Comparison of ENCODE assay signal across 8 cellular contexts in the genomic region with DNA sequence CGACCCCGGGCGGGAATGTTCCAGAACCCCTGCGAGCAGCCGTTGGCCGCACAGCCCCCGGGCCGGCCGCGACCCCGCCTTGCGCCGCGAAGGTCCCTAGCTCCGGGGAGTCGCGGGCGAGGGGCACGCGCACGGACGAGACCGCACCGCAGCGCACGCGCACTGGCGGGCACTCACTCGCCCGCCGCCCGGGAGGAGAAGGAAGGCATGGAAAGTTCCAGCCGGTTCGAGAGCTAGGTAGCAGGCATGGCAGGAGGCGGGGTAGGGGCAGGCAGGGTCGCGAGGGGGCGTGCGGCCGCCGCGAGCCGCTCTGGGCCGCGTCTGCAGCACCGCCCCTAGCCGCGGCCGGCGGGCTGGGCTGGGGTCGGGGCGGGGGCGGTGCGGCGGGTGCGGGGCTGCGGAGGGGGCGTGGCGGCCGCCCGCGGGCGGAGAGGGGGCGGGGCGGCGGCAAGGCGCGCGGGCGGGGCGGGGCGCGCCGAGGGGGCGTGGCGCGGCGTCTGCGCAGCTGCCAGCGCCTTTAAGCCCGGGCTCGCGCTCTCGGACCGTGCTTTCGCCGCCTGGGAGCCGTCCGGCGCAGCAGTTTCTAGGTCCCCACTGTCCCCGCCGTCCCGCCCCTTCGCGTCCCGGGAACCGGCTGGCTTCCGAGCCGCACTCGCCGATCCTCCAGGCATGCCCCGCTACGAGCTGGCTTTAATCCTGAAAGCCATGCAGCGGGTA. TPM values are rescaled to one million over a fixed set of nuclear protein-coding genes. Genes with fewer than 3 reads are reported as not detected.
A peak's percentile ranks its signal among the peaks of the same experiment; 100 is the strongest.
DNase-seq lines count a peak whose midpoint lies in the region; ATAC-seq, FAIRE-seq and TF ChIP-seq lines count a peak whose summit lies in the region.

MRPS6 (plus strand) TSS at position 547 of the 717 bp plus-strand sequence; CDS start at position 670, 123 bp downstream.
SLC5A3 (plus strand) TSS at position 547 of the 717 bp plus-strand sequence. CDS start 21,621 bp downstream, outside the sequence.

- H3K4me3 ChIP-seq in AG04450 (ENCODE audit: low read depth, low read length) (peak within 1 kb of the TSS; percentile 86), keratinocyte (ENCODE audit: control insufficient read depth in 2 of 3, extremely low read depth in 1 of 3, insufficient read depth in 2 of 3, low read depth in 1 of 3, low read length in 3 of 3) (peak within 1 kb of the TSS; percentile 79 to 95 (median 94))

- peak; percentile 51 for DNase-seq in AG04450 (ENCODE audit: low read depth, low spot score)
- DNase-seq in NCI-H2227 (lab: John Stamatoyannopoulos, UW; ENCODE audit: unreplicated experiment), result peak; percentile 93
- peak; percentile 71 for DNase-seq in cerebellar cortex (ENCODE audit: low spot score)
- DNase-seq in keratinocyte (ENCODE audit: low read depth, low spot score), result no peak
- peak; percentile 48 to 71 (median 51) for DNase-seq in stimulated activated CD4-positive, alpha-beta T cell treated with anti-CD3 and anti-CD28 coated beads, Interleukin-12 subunit alpha, Interleukin-12 subunit beta, amount 100 ng/mL, for 48 hours (ENCODE audit: low read depth in 2 of 3, low spot score in 1 of 3)

- CTCF ChIA-PET in AG04450 (lab: Charles Lee), result interaction anchor here (0.7 to 1.4 kb wide), 3 partner anchors 20 to 289 kb away, joined by 3 to 7 read pairs (median 3); no protein-coding TSS in a partner anchor

- H3K9me1 ChIP-seq in keratinocyte (ENCODE audit: control insufficient read depth, extremely low read depth, insufficient read depth, low read length), result no peaks in the 10 kb centered on the region

- no peaks in the 10 kb centered on the region for H3K27me3 ChIP-seq in AG04450 (ENCODE audit: control insufficient read depth, insufficient read depth, low read length)
- no peaks in the 10 kb centered on the region for H3K27me3 ChIP-seq in keratinocyte (ENCODE audit: control insufficient read depth, extremely low read depth, insufficient read depth, low read length)

- H3K4me1 ChIP-seq in keratinocyte (ENCODE audit: control insufficient read depth, extremely low read depth, insufficient read depth, low read length), result peaks cover 25% of the 10 kb centered on the region

- FAIRE-seq in keratinocyte (lab: Jason Lieb, UNC), result no peak

- H3K9ac ChIP-seq in keratinocyte (ENCODE audit: control insufficient read depth, extremely low read depth, insufficient read depth, low read length), result peak within 1 kb of the TSS; percentile 94

- dilution Hi-C loops in keratinocyte (cut with MboI; ENCODE audit: extremely low pct_ligation_motif_present, low sequenced_read_pairs), result no loop called here

- H3K9me3 ChIP-seq in AG04450 (ENCODE audit: control insufficient read depth, insufficient read depth, low read length), result no peaks in the 10 kb centered on the region
- H3K9me3 ChIP-seq in keratinocyte (ENCODE audit: control insufficient read depth, low read depth, low read length), result no peaks in the 10 kb centered on the region

- peaks cover 6% of the 10 kb centered on the region for H4K20me1 ChIP-seq in keratinocyte (ENCODE audit: control insufficient read depth, extremely low read depth, insufficient read depth, low read length)

- peaks cover 2 to 6% of the 10 kb centered on the region in 2 experiments for H3K36me3 ChIP-seq in keratinocyte (ENCODE audit: control insufficient read depth in 2 of 2, extremely low read depth in 1 of 2, insufficient read depth in 2 of 2, low read length in 2 of 2)

- H3K79me2 ChIP-seq in keratinocyte (ENCODE audit: control insufficient read depth, insufficient read depth, low read length), result peaks cover 32% of the 10 kb centered on the region

- H2AFZ ChIP-seq in keratinocyte (ENCODE audit: control insufficient read depth, low read length), result peak within 1 kb of the TSS; percentile 81

- TF ChIP-seq CTCF in AG04450 (IDR thresholded peaks at IDR 0.05; ENCODE audit: low read depth, low read length) (no peak), keratinocyte (optimal IDR thresholded peaks at IDR 0.05 in 1 of 3, IDR thresholded peaks at IDR 0.05 in 1 of 3, conservative IDR thresholded peaks at IDR 0.05 in 1 of 3; ENCODE audit: extremely low read depth in 1 of 3, insufficient read depth in 2 of 3, low read length in 3 of 3) (no peak)

- peak within 1 kb of the TSS; percentile 95 for H3K4me2 ChIP-seq in keratinocyte (ENCODE audit: control insufficient read depth, extremely low read depth, insufficient read depth, low read depth, low read length)

- ATAC-seq in GM18870 (IDR thresholded peaks at IDR 0.05; ENCODE audit: unreplicated experiment) (peak; percentile 46), HG03108 (IDR thresholded peaks at IDR 0.05; ENCODE audit: unreplicated experiment) (peak; percentile 64)
- ATAC-seq in activated CD4-positive, CD25-positive, alpha-beta regulatory T cell treated with anti-CD3 and anti-CD28 coated beads, Interleukin-2, amount 50 U/mL, for 24 hours, result peak; percentile 68 to 71

- POLR2A ChIA-PET in AG04450 (lab: Yijun Ruan, JAX), result interaction anchor here (0.7 to 1.8 kb wide), 8 partner anchors 96 to 453 kb away, joined by 3 to 5 read pairs (median 4); no protein-coding TSS in a partner anchor

- no peak within 1 kb of the TSS for H3K27ac ChIP-seq in AG04450 (ENCODE audit: low read depth, low read length)
- peak within 1 kb of the TSS; percentile 79 for H3K27ac ChIP-seq in keratinocyte (ENCODE audit: control insufficient read depth, insufficient read depth, low read length)

RNA-seq across cellular contexts. Expression of gene MRPS6, which starts in this region (rescaled TPM):
- polyA plus RNA-seq in AG04450 (2011; rRNA removed) (31.4 and 35.8 TPM in 2 replicates), keratinocyte (16.8 to 41.5 TPM (median 35.6 TPM) in 3 replicates)
- 10.4 and 14.3 TPM in 2 replicates for polyA minus RNA-seq in AG04450 (2011; rRNA and poly(A)+ RNA removed)
- polyA plus RNA-seq in keratinocyte (2011; ENCODE audit: low read depth), result 29.4 TPM
- polyA plus RNA-seq in keratinocyte (2011; cell fraction: cytosol; rRNA removed), result 36.6 and 46.1 TPM in 2 replicates
- 28.5 and 33.9 TPM in 2 replicates for polyA plus RNA-seq in keratinocyte (2011; cell fraction: nucleus; rRNA removed)
- polyA plus RNA-seq in keratinocyte (2012; ENCODE audit: low replicate concordance), result 42.6 and 102 TPM in 2 replicates
- polyA minus RNA-seq in keratinocyte, result 3.0 to 15.5 TPM (median 5.9 TPM) in 3 replicates
- polyA minus RNA-seq in keratinocyte (2011; cell fraction: cytosol; rRNA and poly(A)+ RNA removed), result 7.1 TPM
- polyA minus RNA-seq in keratinocyte (2011; cell fraction: nucleus; rRNA and poly(A)+ RNA removed), result 7.6 and 14.4 TPM in 2 replicates

RNA-seq across cellular contexts. Expression of gene SLC5A3, which starts in this region (rescaled TPM):
- polyA plus RNA-seq in AG04450 (2011; rRNA removed) (7.1 and 9.5 TPM in 2 replicates), keratinocyte (2.5 to 5.9 TPM (median 4.0 TPM) in 3 replicates)
- 18.4 and 30.6 TPM in 2 replicates for polyA minus RNA-seq in AG04450 (2011; rRNA and poly(A)+ RNA removed)
- polyA plus RNA-seq in keratinocyte (2011; ENCODE audit: low read depth), result 7.0 TPM
- 0.44 and 1.2 TPM in 2 replicates for polyA plus RNA-seq in keratinocyte (2011; cell fraction: cytosol; rRNA removed)
- 7.4 and 12.4 TPM in 2 replicates for polyA plus RNA-seq in keratinocyte (2011; cell fraction: nucleus; rRNA removed)
- 3.1 and 12.3 TPM in 2 replicates for polyA plus RNA-seq in keratinocyte (2012; ENCODE audit: low replicate concordance)
- 3.8 to 22.1 TPM (median 10.7 TPM) in 3 replicates for polyA minus RNA-seq in keratinocyte
- polyA minus RNA-seq in keratinocyte (2011; cell fraction: cytosol; rRNA and poly(A)+ RNA removed), result 2.1 TPM
- 25.4 and 45.5 TPM in 2 replicates for polyA minus RNA-seq in keratinocyte (2011; cell fraction: nucleus; rRNA and poly(A)+ RNA removed)
